9 cellular contexts compared by ENCODE assay signal in the genomic region with DNA sequence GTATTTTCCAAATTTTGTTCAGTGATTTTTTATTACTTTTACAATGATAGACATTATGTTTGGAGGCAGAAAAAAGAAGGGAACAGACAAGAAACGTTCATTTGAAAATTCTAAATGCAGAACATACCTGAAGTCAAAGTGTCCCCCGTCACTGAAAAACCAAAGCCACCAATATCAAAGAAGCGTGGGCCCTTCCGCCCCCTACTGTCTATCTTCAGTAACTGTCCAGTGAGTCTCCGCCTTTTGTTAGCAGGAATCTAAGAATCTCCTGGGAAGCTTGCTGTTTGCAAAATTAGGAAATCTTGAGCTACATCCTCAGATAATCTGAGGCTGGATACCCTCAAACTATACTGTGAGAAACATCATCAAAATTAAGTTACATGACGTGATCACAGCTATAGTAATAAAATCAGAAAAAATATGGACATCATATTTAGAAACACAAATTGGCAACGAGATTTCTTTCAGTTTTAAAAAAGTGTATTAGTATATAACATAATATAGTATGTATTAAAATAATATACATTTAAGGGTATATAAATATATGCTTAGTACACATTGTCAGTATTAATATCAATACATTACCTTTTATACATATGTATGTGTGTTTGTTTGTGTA.
DNase-seq lines count a peak whose midpoint lies in the region; ATAC-seq, FAIRE-seq and TF ChIP-seq lines count a peak whose summit lies in the region.
"Had no signal": no experiment of that assay in that cellular context is flagged by ENCODE, and none has a peak within 500 bp of the region (broad histone marks: within the 10 kb centered on the region; RNA-seq: fewer than 3 reads in every experiment).

No MANE protein-coding gene starts in this region.

- peak; percentile 72 for FAIRE-seq in HepG2 (lab: Jason Lieb, UNC)

- no TSS peak for BruUV-seq in HepG2 (replicated peaks; lab: Mats Ljungman, UMichigan)

- no peak overlapping the region for H3K27ac Mint-ChIP-seq in T-cell

- no peaks in the 10 kb centered on the region for H3K9me3 Mint-ChIP-seq in T-cell

- peaks cover 0 to 10% (median 6%) of the 10 kb centered on the region in 3 donors for H3K4me1 Mint-ChIP-seq in T-cell

- H3K4me3 Mint-ChIP-seq in T-cell, result no peak overlapping the region

- CTCF ChIA-PET in T-cell (lab: Charles Lee) (interaction anchor here (0.6 to 4.7 kb wide), 12 partner anchors 13 to 1460 kb away, joined by 3 to 29 read pairs (median 3); no protein-coding TSS in a partner anchor), HepG2 (lab: Yijun Ruan, JAX; ENCODE audit: low intra/inter-chr PET ratio, low total read pairs) (interaction anchor here (0.9 to 2.2 kb wide), 3 partner anchors 110 to 1460 kb away, joined by 3 to 9 read pairs (median 4); no protein-coding TSS in a partner anchor)

- H3K9ac ChIP-seq in HepG2 (ENCODE audit: insufficient read depth, low read depth, low read length), result no peak overlapping the region
- H3K9ac ChIP-seq: BLaER1 had no signal

- intact Hi-C loops in HepG2 (cut with micrococcal nuclease; ENCODE audit: unreplicated experiment), result loop anchor here (5.0 kb wide), 3 partner anchors 874 to 1459 kb away; no protein-coding TSS in a partner anchor

- no peak overlapping the region for H3K4me2 ChIP-seq in HepG2 (ENCODE audit: low read depth, low read length)
- H3K4me2 ChIP-seq: BLaER1 had no signal

- in situ Hi-C loops in HepG2 (cut with HindIII; ENCODE audit: extremely low pct_ligation_motif_present, low pct_unique_long_range_greater_than_20kb), result loop anchor here (10.0 kb wide), 1 partner anchor 1412 kb away; no protein-coding TSS in a partner anchor

- ATAC-seq in T-cell (replicated peaks in 1 of 4), result no peak
- no peak for ATAC-seq in HepG2
- no peak for ATAC-seq in HG02884 (IDR thresholded peaks at IDR 0.05; ENCODE audit: unreplicated experiment)

- no peaks in the 10 kb centered on the region for H4K20me1 ChIP-seq in HepG2 (ENCODE audit: insufficient read depth, low read length)
- H4K20me1 ChIP-seq: BLaER1 had no signal

- H3K36me3 Mint-ChIP-seq in T-cell, result no peaks in the 10 kb centered on the region

- POLR2A ChIA-PET in T-cell (lab: Charles Lee) (no interaction called here), HepG2 (lab: Yijun Ruan, JAX) (no interaction called here)

- TF ChIP-seq EP300 in HepG2 (IDR thresholded peaks at IDR 0.05; ENCODE audit: low read depth in 2 of 2, low read length in 2 of 2) (no peak), HepG2 (CRISPR knock-in tag; IDR thresholded peaks at IDR 0.05; ENCODE audit: borderline replicate concordance) (no peak)

- H3K4me3 ChIP-seq in choroid plexus epithelial cell (ENCODE audit: low read depth, low read length), result no peak overlapping the region
- no peak overlapping the region for H3K4me3 ChIP-seq in HepG2 (replicated peaks in 1 of 3; ENCODE audit: insufficient read depth in 1 of 3, low read depth in 2 of 3, low read length in 3 of 3)
- H3K4me3 ChIP-seq: BLaER1 had no signal

- H3K27ac ChIP-seq in HepG2 (ENCODE audit: extremely low read length, insufficient read depth, low read length), result no peak overlapping the region
- H3K27ac ChIP-seq: BLaER1 had no signal

- TF ChIP-seq CTCF in choroid plexus epithelial cell (conservative IDR thresholded peaks at IDR 0.05; ENCODE audit: low read depth, low read length) (peak; percentile 95), HepG2 (CRISPR knock-in tag; IDR thresholded peaks at IDR 0.05) (peak; percentile 80)

- no peaks in the 10 kb centered on the region for H3K9me3 ChIP-seq in HepG2 (ENCODE audit: low read length)
- H3K9me3 ChIP-seq: BLaER1 had no signal

- H2AFZ ChIP-seq in HepG2 (ENCODE audit: low read length), result no peak overlapping the region

- H3K36me3 ChIP-seq in HepG2 (replicated peaks in 1 of 2; ENCODE audit: control insufficient read depth in 1 of 2, insufficient read depth in 2 of 2, low read length in 2 of 2), result no peaks in the 10 kb centered on the region
- H3K36me3 ChIP-seq: BLaER1 had no signal

- TF ChIP-seq POLR2A in HepG2 (IDR thresholded peaks at IDR 0.05; ENCODE audit: insufficient read depth in 1 of 2, low read depth in 2 of 2, low read length in 2 of 2), result no peak

- 14% methylated on average over 7 of the region's 7 CpGs for WGBS in HepG2 (ENCODE audit: low lambda C conversion rate)

- DNase-seq in NCI-H1694 (lab: John Stamatoyannopoulos, UW) (peak; percentile 43), NCI-H1694 treated with DMSO at 0.1 percent for 48 hours (lab: John Stamatoyannopoulos, UW) (no peak), LoVo (ENCODE audit: low spot score) (peak; percentile 66), T-cell (peak in 29 of 34 experiments; percentile 8 to 46 (median 28)), choroid plexus epithelial cell (ENCODE audit: low read depth) (peak; percentile 83), HepG2 (ENCODE audit: low spot score) (peak; percentile 44)
- DNase-seq in stimulated activated CD8-positive, alpha-beta memory T cell treated with anti-CD3 and anti-CD28 coated beads, Interleukin-12 subunit alpha, Interleukin-12 subunit beta, amount 100 ng/mL, for 1 hour (ENCODE audit: low read depth), result peak; percentile 16

- H3K27me3 Mint-ChIP-seq in T-cell, result peaks cover 3 to 4% of the 10 kb centered on the region in 2 donors

- H3K4me1 ChIP-seq in HepG2 (ENCODE audit: insufficient read depth, low read length), result peaks cover 21% of the 10 kb centered on the region

- H3K79me2 ChIP-seq in HepG2 (ENCODE audit: insufficient read depth, low read length), result no peaks in the 10 kb centered on the region

- H3K27me3 ChIP-seq in HepG2 (ENCODE audit: control insufficient read depth in 1 of 2, insufficient read depth in 2 of 2, low read length in 2 of 2), result peaks cover 0 to 14% of the 10 kb centered on the region in 2 experiments; a peak in 1 of 5 replicates
- H3K27me3 ChIP-seq: BLaER1 had no signal

- peak; percentile 53; the same call in 1 of the 2 replicates for TF ChIP-seq RAD21 in HepG2 (CRISPR knock-in tag; IDR thresholded peaks at IDR 0.05)

TF ChIP-seq in HepG2, 621 proteins besides CTCF, POLR2A, EP300 and RAD21 (continues in another document):
- no peak for TF ChIP-seq ZNF891 (CRISPR knock-in tag; IDR thresholded peaks at IDR 0.05)
- no peak for TF ChIP-seq SUZ12 (IDR thresholded peaks at IDR 0.05; ENCODE audit: low read depth, low read length)
- TF ChIP-seq ZBTB1 (CRISPR knock-in tag; IDR thresholded peaks at IDR 0.05; ENCODE audit: borderline replicate concordance), result no peak
- TF ChIP-seq MED8 (CRISPR knock-in tag; IDR thresholded peaks at IDR 0.05; ENCODE audit: insufficient replicate concordance), result no peak
- TF ChIP-seq MEIS2 (CRISPR knock-in tag; IDR thresholded peaks at IDR 0.05), result no peak
- TF ChIP-seq ZSCAN25 (CRISPR knock-in tag; IDR thresholded peaks at IDR 0.05), result no peak
- no peak for TF ChIP-seq EZH2 (conservative IDR thresholded peaks at IDR 0.05; ENCODE audit: low read depth, low read length)
- no peak for TF ChIP-seq SMAD1 (CRISPR knock-in tag; IDR thresholded peaks at IDR 0.05; ENCODE audit: borderline replicate concordance, low read depth)
- peak; percentile 90 for TF ChIP-seq STAG1 (CRISPR knock-in tag; IDR thresholded peaks at IDR 0.05)
- peak; percentile 41 for TF ChIP-seq ZFP36 (IDR thresholded peaks at IDR 0.05; ENCODE audit: borderline replicate concordance, low read depth, low read length, partially characterized antibody)
- TF ChIP-seq, protein P1, sequence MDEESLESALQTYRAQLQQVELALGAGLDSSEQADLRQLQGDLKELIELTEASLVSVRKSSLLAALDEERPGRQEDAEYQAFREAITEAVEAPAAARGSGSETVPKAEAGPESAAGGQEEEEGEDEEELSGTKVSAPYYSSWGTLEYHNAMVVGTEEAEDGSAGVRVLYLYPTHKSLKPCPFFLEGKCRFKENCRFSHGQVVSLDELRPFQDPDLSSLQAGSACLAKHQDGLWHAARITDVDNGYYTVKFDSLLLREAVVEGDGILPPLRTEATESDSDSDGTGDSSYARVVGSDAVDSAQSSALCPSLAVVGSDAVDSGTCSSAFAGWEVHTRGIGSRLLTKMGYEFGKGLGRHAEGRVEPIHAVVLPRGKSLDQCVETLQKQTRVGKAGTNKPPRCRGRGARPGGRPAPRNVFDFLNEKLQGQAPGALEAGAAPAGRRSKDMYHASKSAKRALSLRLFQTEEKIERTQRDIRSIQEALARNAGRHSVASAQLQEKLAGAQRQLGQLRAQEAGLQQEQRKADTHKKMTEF (CRISPR knock-in tag; IDR thresholded peaks at IDR 0.05), result no peak
- TF ChIP-seq, protein P2, sequence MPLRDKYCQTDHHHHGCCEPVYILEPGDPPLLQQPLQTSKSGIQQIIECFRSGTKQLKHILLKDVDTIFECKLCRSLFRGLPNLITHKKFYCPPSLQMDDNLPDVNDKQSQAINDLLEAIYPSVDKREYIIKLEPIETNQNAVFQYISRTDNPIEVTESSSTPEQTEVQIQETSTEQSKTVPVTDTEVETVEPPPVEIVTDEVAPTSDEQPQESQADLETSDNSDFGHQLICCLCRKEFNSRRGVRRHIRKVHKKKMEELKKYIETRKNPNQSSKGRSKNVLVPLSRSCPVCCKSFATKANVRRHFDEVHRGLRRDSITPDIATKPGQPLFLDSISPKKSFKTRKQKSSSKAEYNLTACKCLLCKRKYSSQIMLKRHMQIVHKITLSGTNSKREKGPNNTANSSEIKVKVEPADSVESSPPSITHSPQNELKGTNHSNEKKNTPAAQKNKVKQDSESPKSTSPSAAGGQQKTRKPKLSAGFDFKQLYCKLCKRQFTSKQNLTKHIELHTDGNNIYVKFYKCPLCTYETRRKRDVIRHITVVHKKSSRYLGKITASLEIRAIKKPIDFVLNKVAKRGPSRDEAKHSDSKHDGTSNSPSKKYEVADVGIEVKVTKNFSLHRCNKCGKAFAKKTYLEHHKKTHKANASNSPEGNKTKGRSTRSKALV (CRISPR knock-in tag; IDR thresholded peaks at IDR 0.05), result no peak
- no peak for TF ChIP-seq RELA (CRISPR knock-in tag; IDR thresholded peaks at IDR 0.05)
- no peak for TF ChIP-seq FOXJ3 (CRISPR knock-in tag; IDR thresholded peaks at IDR 0.05; ENCODE audit: borderline replicate concordance)
- no peak for TF ChIP-seq PAF1 (CRISPR knock-in tag; IDR thresholded peaks at IDR 0.05)
- TF ChIP-seq, protein P3, sequence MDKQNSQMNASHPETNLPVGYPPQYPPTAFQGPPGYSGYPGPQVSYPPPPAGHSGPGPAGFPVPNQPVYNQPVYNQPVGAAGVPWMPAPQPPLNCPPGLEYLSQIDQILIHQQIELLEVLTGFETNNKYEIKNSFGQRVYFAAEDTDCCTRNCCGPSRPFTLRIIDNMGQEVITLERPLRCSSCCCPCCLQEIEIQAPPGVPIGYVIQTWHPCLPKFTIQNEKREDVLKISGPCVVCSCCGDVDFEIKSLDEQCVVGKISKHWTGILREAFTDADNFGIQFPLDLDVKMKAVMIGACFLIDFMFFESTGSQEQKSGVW (CRISPR knock-in tag; IDR thresholded peaks at IDR 0.05; ENCODE audit: borderline replicate concordance), result no peak
- no peak for TF ChIP-seq ZNF543 (CRISPR knock-in tag; IDR thresholded peaks at IDR 0.05)
- TF ChIP-seq SMC3 (IDR thresholded peaks at IDR 0.05; ENCODE audit: low read length), result peak; percentile 81
- TF ChIP-seq ZZZ3 (CRISPR knock-in tag; IDR thresholded peaks at IDR 0.05; ENCODE audit: borderline replicate concordance), result no peak
- TF ChIP-seq SOX6 (IDR thresholded peaks at IDR 0.05), result no peak
- TF ChIP-seq SOX6 (CRISPR knock-in tag; IDR thresholded peaks at IDR 0.05), result 0 out of 2 replicates have a peak, but pooled peaks have one; percentile 13
